Comparison of ENCODE assay signal across 8 cellular contexts in the genomic region with DNA sequence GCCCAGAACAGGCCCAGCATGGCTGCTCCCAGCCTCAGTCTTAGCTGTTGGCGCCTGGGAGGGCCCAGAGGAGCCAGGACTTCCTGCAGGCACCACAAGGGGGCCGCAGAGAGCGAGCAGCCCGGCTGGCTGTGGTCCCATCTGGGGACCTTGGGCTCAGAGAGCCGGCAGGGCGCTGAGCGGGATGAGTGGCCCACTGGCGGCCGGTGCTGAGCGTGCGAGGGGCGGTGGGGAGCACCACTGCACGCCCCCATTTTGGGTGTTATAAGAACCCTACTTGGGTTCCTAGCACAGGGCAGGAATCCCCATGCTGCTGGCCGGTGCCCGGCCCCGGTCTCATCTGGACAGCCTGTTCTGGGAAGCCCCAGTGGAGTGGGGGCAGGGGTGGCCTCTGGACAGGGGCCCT. TPM values are rescaled to one million over a fixed set of nuclear protein-coding genes. Genes with fewer than 3 reads are reported as not detected.
A peak's percentile ranks its signal among the peaks of the same experiment; 100 is the strongest.
DNase-seq lines count a peak whose midpoint lies in the region; ATAC-seq and TF ChIP-seq lines count a peak whose summit lies in the region.

No MANE protein-coding gene starts in this region.

- no peak overlapping the region for H3K27ac ChIP-seq in trophoblast cell (ENCODE audit: low read depth, low read length)
- peak overlapping the region in 3 of 4 donors; percentile 10 to 78 (median 71) for H3K27ac ChIP-seq in tibial nerve

- ATAC-seq in GM21529 (IDR thresholded peaks at IDR 0.05; ENCODE audit: unreplicated experiment) (peak; percentile 58), GM19395 (IDR thresholded peaks at IDR 0.05; ENCODE audit: unreplicated experiment) (no peak)

- no peaks in the 10 kb centered on the region for H3K79me2 ChIP-seq in trophoblast cell (ENCODE audit: control insufficient read depth, insufficient read depth, low read length, poor library complexity)

- peak in 1 of 2 donors; percentile 60 for TF ChIP-seq EP300 in tibial nerve (IDR thresholded peaks at IDR 0.05)

- peak overlapping the region; percentile 33 for H3K18ac ChIP-seq in trophoblast cell (ENCODE audit: low read length)

- H3K23ac ChIP-seq in trophoblast cell (ENCODE audit: low read length) = no peak overlapping the region

- no peak overlapping the region for H4K8ac ChIP-seq in trophoblast cell (ENCODE audit: low read depth, low read length)

- no peak overlapping the region for H2AK5ac ChIP-seq in trophoblast cell (ENCODE audit: low read length)

- H3K4me1 ChIP-seq in trophoblast cell (ENCODE audit: control insufficient read depth in 1 of 2, insufficient read depth in 2 of 2, low read length in 2 of 2) (peaks cover 0 to 7% of the 10 kb centered on the region in 2 experiments), tibial nerve (peaks cover 0 to 17% (median 5%) of the 10 kb centered on the region in 4 donors)

- WGBS in trophoblast cell (ENCODE audit: extremely low coverage, insufficient coverage, insufficient read length) = no CpG with 5 or more reads among the region's 16 CpGs
- 21 to 35% methylated on average over 11 to 16 of the region's 16 CpGs for WGBS in tibial nerve, 2 donors

- H3K27me3 ChIP-seq in trophoblast cell (ENCODE audit: insufficient read depth, low read length) (no peaks in the 10 kb centered on the region), tibial nerve (no peaks in the 10 kb centered on the region)

- TF ChIP-seq CTCF in AG09309 (IDR thresholded peaks at IDR 0.05; ENCODE audit: control insufficient read depth, insufficient read depth, low read depth, low read length, missing control alignments) (peak; percentile 88), tibial nerve (IDR thresholded peaks at IDR 0.05) (peak; percentile 91 to 95 (median 95))

- TF ChIP-seq POLR2A in tibial nerve (IDR thresholded peaks at IDR 0.05) = no peak

- no peaks in the 10 kb centered on the region for H3K79me1 ChIP-seq in trophoblast cell (ENCODE audit: low read length)

- H2AFZ ChIP-seq in trophoblast cell (ENCODE audit: insufficient read depth, low read length, poor library complexity) = no peak overlapping the region

- no peak overlapping the region for H3K9ac ChIP-seq in trophoblast cell (ENCODE audit: low read length)

- H3K9me3 ChIP-seq in trophoblast cell (ENCODE audit: insufficient read depth, low read depth, low read length) = peaks cover 4% of the 10 kb centered on the region
- no peaks in the 10 kb centered on the region for H3K9me3 ChIP-seq in tibial nerve

- H3K4me2 ChIP-seq in trophoblast cell (ENCODE audit: low read length) = no peak overlapping the region

- H3K4me3 ChIP-seq in AG09309 (ENCODE audit: control insufficient read depth, low read depth, low read length) (no peak overlapping the region), trophoblast cell (ENCODE audit: low read depth, low read length) (no peak overlapping the region), tibial nerve (no peak overlapping the region)

- H2BK120ac ChIP-seq in trophoblast cell (ENCODE audit: insufficient read depth, low read length, poor library complexity) = no peak overlapping the region

- peak overlapping the region; percentile 25 for H3K4ac ChIP-seq in trophoblast cell (ENCODE audit: low read depth, low read length)

- H3K36me3 ChIP-seq in trophoblast cell (ENCODE audit: control insufficient read depth in 1 of 2, insufficient read depth in 2 of 2, low read length in 2 of 2) = peaks cover 61 to 66% of the 10 kb centered on the region in 2 experiments
- peaks cover 0 to 63% (median 0%) of the 10 kb centered on the region in 3 donors for H3K36me3 ChIP-seq in tibial nerve

- H4K12ac ChIP-seq in trophoblast cell (ENCODE audit: low read depth, low read length) = peak overlapping the region; percentile 24

- H2BK5ac ChIP-seq in trophoblast cell (ENCODE audit: low read depth, low read length, poor library complexity) = no peak overlapping the region

- no peak overlapping the region for H4K91ac ChIP-seq in trophoblast cell (ENCODE audit: low read depth, low read length)

- H2BK12ac ChIP-seq in trophoblast cell (ENCODE audit: low read length) = no peak overlapping the region

- no peak overlapping the region for H3K14ac ChIP-seq in trophoblast cell (ENCODE audit: low read length)

- no peak for DNase-seq in AG09309 (ENCODE audit: low read depth)
- peak; percentile 24 for DNase-seq in RPMI7951 (ENCODE audit: low read depth)
- DNase-seq in activated gamma-delta T cell treated with anti-CD3 and anti-CD28 coated beads, Interleukin-2, amount 50 U/mL, for 16 hours (ENCODE audit: low read depth) = peak; percentile 30
- DNase-seq in globus pallidus (ENCODE audit: low spot score) = peak; percentile 69
- peak; percentile 51 to 83 for DNase-seq in trophoblast cell
- peak; percentile 52 to 56 for DNase-seq in tibial nerve (ENCODE audit: low spot score in 2 of 2)

RNA-seq across cellular contexts. Expression of a gene that starts 25.9 kb away (rescaled TPM):
- total RNA-seq in RPMI7951 (2014; rRNA removed; shearing (Covaris generic)) = 120 and 146 TPM in 2 replicates
- polyA plus RNA-seq in trophoblast cell (2013) = 85.1 and 90.0 TPM in 2 replicates
- 100 to 1,000 TPM; 161 to 268 (median 208) TPM for total RNA-seq in tibial nerve

RNA-seq across cellular contexts. Expression of a gene that starts 29.1 kb away (rescaled TPM):
- total RNA-seq in RPMI7951 (2014; rRNA removed; shearing (Covaris generic)) = 15.3 and 18.4 TPM in 2 replicates
- 90.0 and 91.2 TPM in 2 replicates for polyA plus RNA-seq in trophoblast cell (2013)
- 100 to 1,000 TPM in 1 of 4 donors, 10 to 100 TPM in 3; 67.5 to 213 (median 95.3) TPM for total RNA-seq in tibial nerve

RNA-seq across cellular contexts. Expression of a gene that starts 38.0 kb away (rescaled TPM):
- total RNA-seq in RPMI7951 (2014; rRNA removed; shearing (Covaris generic)) = 0.12 TPM in 1 of 2 replicates, not detected in the other
- polyA plus RNA-seq in trophoblast cell (2013) = 44.7 and 45.0 TPM in 2 replicates
- total RNA-seq in tibial nerve = 10 to 100 TPM; 26.4 to 77.8 (median 33.5) TPM

RNA-seq across cellular contexts. Expression of a gene that starts 42.3 kb away (rescaled TPM):
- total RNA-seq in RPMI7951 (2014; rRNA removed; shearing (Covaris generic)) = 13.7 and 21.0 TPM in 2 replicates
- polyA plus RNA-seq in trophoblast cell (2013) = 8.8 and 8.9 TPM in 2 replicates
- 10 to 100 TPM in 3 of 4 donors, 1 to 10 TPM in 1; 5.5 to 20.4 (median 14.2) TPM for total RNA-seq in tibial nerve

RNA-seq across cellular contexts. Expression of a gene that starts 50.4 kb away (rescaled TPM):
- not detected in 2 replicates for total RNA-seq in RPMI7951 (2014; rRNA removed; shearing (Covaris generic))
- 0.04 and 0.10 TPM in 2 replicates for polyA plus RNA-seq in trophoblast cell (2013)
- total RNA-seq in tibial nerve = 1 to 10 TPM in 2 of 4 donors, under 1 TPM in 2; 0.84 to 1.3 (median 1.0) TPM

Comparison
In these comparisons a context has a peak if more than half of its experiments do, and no peak if none do; other contexts are left out.
1. RNA of a gene that starts 38.0 kb away (total RNA-seq): 26.4 to 77.8 TPM in tibial nerve; 0.12 TPM in RPMI7951; every median in the first group is over 10 times any median in the second.